In genomic region chr5:3380689-3381088, GRCh38 we compare ENCODE assay signal across 31 cellular contexts.
"Had no signal": no experiment of that assay in that cellular context is flagged by ENCODE, and none has a peak within 500 bp of the region (broad histone marks: within the 10 kb centered on the region; RNA-seq: fewer than 3 reads in every experiment).

No MANE protein-coding gene starts in this region.

- H3K9me3 ChIP-seq: neutrophil, ovary, prostate gland, right lobe of liver, sigmoid colon, thoracic aorta, thyroid gland, upper lobe of left lung, uterus had no signal

- H3K4me1 Mint-ChIP-seq: naive B cell; naive thymus-derived CD8-positive, alpha-beta T cell; neural crest cell; stimulated activated effector memory CD8-positive, alpha-beta T cell treated with anti-CD3 and anti-CD28 coated beads, Interleukin-12 subunit alpha, Interleukin-12 subunit beta, amount 100 ng/mL, for 72 hours; stimulated activated naive B cell treated with anti-CD40 and anti-IgM and Interleukin-4, amounts not matched to agents 10 μg/mL and 1 μg/mL and 100 μg/mL, for 72 hours had no signal

- H3K4me1 ChIP-seq: parathyroid adenoma, prostate gland, right lobe of liver, sigmoid colon, stomach, thyroid gland, tibial nerve, upper lobe of left lung, uterus had no signal

- H3K36me3 Mint-ChIP-seq: naive B cell; stimulated activated effector memory CD8-positive, alpha-beta T cell treated with anti-CD3 and anti-CD28 coated beads, Interleukin-12 subunit alpha, Interleukin-12 subunit beta, amount 100 ng/mL, for 72 hours; stimulated activated naive B cell treated with anti-CD40 and anti-IgM and Interleukin-4, amounts not matched to agents 10 μg/mL and 1 μg/mL and 100 μg/mL, for 72 hours had no signal

- H3K36me3 ChIP-seq: neutrophil, ovary, prostate gland, right lobe of liver, sigmoid colon, stomach, thoracic aorta, thyroid gland, tibial nerve, upper lobe of left lung, uterus had no signal

- H3K27ac ChIP-seq: neutrophil, ovary, parathyroid adenoma, prostate gland, right lobe of liver, sigmoid colon, stomach, thoracic aorta, thyroid gland, tibial nerve, upper lobe of left lung, uterus had no signal

- H3K4me3 ChIP-seq: ovary, prostate gland, right lobe of liver, sigmoid colon, stomach, thoracic aorta, thyroid gland, tibial nerve, upper lobe of left lung, uterus had no signal

- H3K27me3 ChIP-seq: neutrophil, ovary, right lobe of liver, sigmoid colon, thyroid gland, tibial nerve, upper lobe of left lung, uterus had no signal

- ATAC-seq: naive thymus-derived CD8-positive, alpha-beta T cell; right cardiac atrium; stimulated activated effector memory CD8-positive, alpha-beta T cell treated with anti-CD3 and anti-CD28 coated beads, Interleukin-12 subunit alpha, Interleukin-12 subunit beta, amount 100 ng/mL, for 72 hours; stimulated activated naive B cell treated with anti-CD40 and anti-IgM and Interleukin-4, amounts not matched to agents 10 μg/mL and 1 μg/mL and 100 μg/mL, for 72 hours had no signal

- H3K4me3 Mint-ChIP-seq: naive B cell; naive thymus-derived CD8-positive, alpha-beta T cell; natural killer cell treated with Interleukin-12 subunit alpha and Interleukin-12 subunit beta and Interleukin-15 and Interleukin-18, amount 100 ng/mL, for 72 hours; nephron progenitor cell; neural crest cell; stimulated activated effector memory CD8-positive, alpha-beta T cell treated with anti-CD3 and anti-CD28 coated beads, Interleukin-12 subunit alpha, Interleukin-12 subunit beta, amount 100 ng/mL, for 72 hours; stimulated activated naive B cell treated with anti-CD40 and anti-IgM and Interleukin-4, amounts not matched to agents 10 μg/mL and 1 μg/mL and 100 μg/mL, for 72 hours; stimulated activated naive CD8-positive, alpha-beta T cell treated with anti-CD3 and anti-CD28 coated beads, Interleukin-15, Interleukin-2, amounts not matched to agents 100 ng/mL and 50 ng/mL, for 24 hours had no signal

- H3K27me3 Mint-ChIP-seq: naive B cell; natural killer cell treated with Interleukin-12 subunit alpha and Interleukin-12 subunit beta and Interleukin-15 and Interleukin-18, amount 100 ng/mL, for 72 hours; stimulated activated naive B cell treated with anti-CD40 and anti-IgM and Interleukin-4, amounts not matched to agents 10 μg/mL and 1 μg/mL and 100 μg/mL, for 72 hours; stimulated activated naive CD8-positive, alpha-beta T cell treated with anti-CD3 and anti-CD28 coated beads, Interleukin-15, Interleukin-2, amounts not matched to agents 100 ng/mL and 50 ng/mL, for 24 hours had no signal

- DNase-seq: naive B cell; naive thymus-derived CD8-positive, alpha-beta T cell; nephron progenitor cell; nucleus accumbens; ovary; posterior cingulate gyrus; retina; right cardiac atrium; sigmoid colon; small intestine; stimulated activated CD4-positive, alpha-beta T cell treated with anti-CD3 and anti-CD28 coated beads, Interleukin-15, amount 100 ng/mL, for 24 hours; stimulated activated CD4-positive, alpha-beta T cell treated with anti-CD3 and anti-CD28 coated beads, Interleukin-2, amount 100 ng/mL, for 24 hours; stimulated activated CD4-positive, alpha-beta T cell treated with anti-CD3 and anti-CD28 coated beads, Interleukin-2, amount 100 ng/mL, for 48 hours; stimulated activated CD4-positive, alpha-beta T cell treated with anti-CD3 and anti-CD28 coated beads, Interleukin-4, amount 100 ng/mL, for 24 hours; stimulated activated naive B cell treated with anti-CD40 and anti-IgM and Interleukin-4, amounts not matched to agents 10 μg/mL and 1 μg/mL and 100 μg/mL, for 72 hours; stimulated activated naive CD4-positive, alpha-beta T cell treated with Interleukin-2 at 50 U/mL for 16 hours; stomach; thyroid gland; trophoblast cell; upper lobe of left lung; uterus had no signal

- H3K27ac Mint-ChIP-seq: natural killer cell treated with Interleukin-12 subunit alpha and Interleukin-12 subunit beta and Interleukin-15 and Interleukin-18, amount 100 ng/mL, for 72 hours; nephron progenitor cell; stimulated activated effector memory CD8-positive, alpha-beta T cell treated with anti-CD3 and anti-CD28 coated beads, Interleukin-12 subunit alpha, Interleukin-12 subunit beta, amount 100 ng/mL, for 72 hours; stimulated activated naive B cell treated with anti-CD40 and anti-IgM and Interleukin-4, amounts not matched to agents 10 μg/mL and 1 μg/mL and 100 μg/mL, for 72 hours; stimulated activated naive CD8-positive, alpha-beta T cell treated with anti-CD3 and anti-CD28 coated beads, Interleukin-15, Interleukin-2, amounts not matched to agents 100 ng/mL and 50 ng/mL, for 24 hours had no signal
